Comparison of ENCODE assay signal across 18 cellular contexts in genomic region chr1:223012176-223012788, GRCh38.
DNase-seq lines count a peak whose midpoint lies in the region; ATAC-seq, FAIRE-seq and TF ChIP-seq lines count a peak whose summit lies in the region.
"Had no signal": no experiment of that assay in that cellular context is flagged by ENCODE, and none has a peak within 500 bp of the region (broad histone marks: within the 10 kb centered on the region; RNA-seq: fewer than 3 reads in every experiment).

No MANE protein-coding gene starts in this region.

- no peak for TF ChIP-seq RAD21 in H1 (IDR thresholded peaks at IDR 0.05 in 1 of 2, conservative IDR thresholded peaks at IDR 0.05 in 1 of 2; ENCODE audit: low read depth in 2 of 2, low read length in 2 of 2)

- peaks cover 9% of the 10 kb centered on the region for H3K9me3 Mint-ChIP-seq in neural progenitor cell
- H3K9me3 Mint-ChIP-seq: CD4-positive, alpha-beta memory T cell; H9 had no signal

- TF ChIP-seq CTCF in H1 (IDR thresholded peaks at IDR 0.05; ENCODE audit: control extremely low read depth in 1 of 3, insufficient read depth in 1 of 3, low read depth in 1 of 3, low read length in 3 of 3) (no peak), neural progenitor cell (IDR thresholded peaks at IDR 0.05) (no peak), testis (IDR thresholded peaks at IDR 0.05) (no peak), lower lobe of right lung (IDR thresholded peaks at IDR 0.05) (no peak), tibial artery (IDR thresholded peaks at IDR 0.05) (no peak), omental fat pad (IDR thresholded peaks at IDR 0.05) (no peak)

- H3K9ac ChIP-seq in H1 (replicated peaks in 1 of 4; ENCODE audit: extremely low read depth in 1 of 4, low read depth in 3 of 4, low read length in 3 of 4) (no peak overlapping the region), neural progenitor cell (no peak overlapping the region)

- H2AK5ac ChIP-seq in H1 (ENCODE audit: low read depth, low read length): no peak overlapping the region

- H3F3A ChIP-seq in neural progenitor cell (ENCODE audit: low read depth): peaks cover 36% of the 10 kb centered on the region

- ATAC-seq in lower lobe of right lung (no peak), omental fat pad (ENCODE audit: low FRiP score) (no peak)
- ATAC-seq: HCT116 had no signal

- no peak overlapping the region for H3K4ac ChIP-seq in H1 (replicated peaks; ENCODE audit: insufficient read length, low read depth, low read length)

- H4K20me1 ChIP-seq in H1 (replicated peaks in 1 of 2; ENCODE audit: control insufficient read depth in 1 of 2, insufficient read depth in 2 of 2, low read length in 2 of 2) (no peaks in the 10 kb centered on the region), neural progenitor cell (ENCODE audit: low read depth) (no peaks in the 10 kb centered on the region)

- peak overlapping the region; percentile 15 for H3K27ac Mint-ChIP-seq in neural progenitor cell
- H3K27ac Mint-ChIP-seq: CD4-positive, alpha-beta memory T cell had no signal

- POLR2A ChIA-PET in H1 (lab: Charles Lee; ENCODE audit: partially characterized antibody): interaction anchor here (0.6 to 7.8 kb wide), 24 partner anchors 9 to 421 kb away, joined by 3 to 58 read pairs (median 5); no protein-coding TSS in a partner anchor

- no peak overlapping the region for H3K4me2 ChIP-seq in H1 (ENCODE audit: insufficient read depth in 1 of 2, low read depth in 2 of 2, low read length in 2 of 2)
- peak overlapping the region; percentile 64 for H3K4me2 ChIP-seq in neural progenitor cell

- no peak overlapping the region for H2BK120ac ChIP-seq in H1 (replicated peaks; ENCODE audit: low read depth, low read length)

- H3K4me1 ChIP-seq in H1 (replicated peaks in 1 of 4; ENCODE audit: control insufficient read depth in 3 of 4, insufficient read depth in 4 of 4, low read length in 3 of 4): peaks cover 0 to 5% (median 2%) of the 10 kb centered on the region in 4 experiments; a peak in 4 of 7 replicates
- peaks cover 54% of the 10 kb centered on the region for H3K4me1 ChIP-seq in neural progenitor cell
- peaks cover 19% of the 10 kb centered on the region for H3K4me1 ChIP-seq in testis
- no peaks in the 10 kb centered on the region for H3K4me1 ChIP-seq in lower lobe of right lung
- peaks cover 0 to 31% (median 9%) of the 10 kb centered on the region in 4 donors for H3K4me1 ChIP-seq in tibial artery

- H3K14ac ChIP-seq in H1 (ENCODE audit: insufficient read length): no peak overlapping the region

- H2BK12ac ChIP-seq in H1 (ENCODE audit: low read depth, low read length): no peak overlapping the region

- H3K4me3 ChIP-seq in H1 (ENCODE audit: extremely low read depth in 1 of 4, insufficient read depth in 2 of 4, low read depth in 3 of 4, low read length in 4 of 4) (no peak overlapping the region), neural progenitor cell (no peak overlapping the region), testis (no peak overlapping the region), lower lobe of right lung (no peak overlapping the region), tibial artery (no peak overlapping the region)

- H3K27ac ChIP-seq in H1 (ENCODE audit: low read depth, low read length) (no peak overlapping the region), neural progenitor cell (no peak overlapping the region), testis (no peak overlapping the region), lower lobe of right lung (no peak overlapping the region), tibial artery (no peak overlapping the region)

- intact Hi-C loops in testis (cut with DNase I; ENCODE audit: low total_unique reads): no loop called here
- intact Hi-C loops in lower lobe of right lung (cut with DNase I): no loop called here
- intact Hi-C loops in tibial artery (cut with DNase I; ENCODE audit: low total_unique reads): no loop called here

- H4K5ac ChIP-seq in H1 (ENCODE audit: insufficient read length, low read depth, low read length): no peak overlapping the region

- H4K91ac ChIP-seq in H1 (replicated peaks; ENCODE audit: insufficient read length, low read length): no peak overlapping the region

- CTCF ChIA-PET in H1 (lab: Charles Lee; ENCODE audit: partially characterized antibody): interaction anchor here (1.0 to 1.9 kb wide), 6 partner anchors 9 to 219 kb away, joined by 3 to 9 read pairs (median 4); no protein-coding TSS in a partner anchor

- no peak overlapping the region for H3K4me3 Mint-ChIP-seq in neural progenitor cell
- H3K4me3 Mint-ChIP-seq: CD4-positive, alpha-beta memory T cell had no signal

- WGBS in H1 (ENCODE audit: extremely low coverage in 1 of 2, insufficient coverage in 1 of 2, insufficient read length in 1 of 2, insufficient replicate concordance in 2 of 2, low coverage in 1 of 2, low lambda C conversion rate in 2 of 2, missing lambda C conversion rate in 1 of 2), 2 experiments: 88% methylated on average over 6 of the region's 6 CpGs; no CpG with 5 or more reads in 1 of the 2 experiments
- WGBS in testis, 2 donors: 92 to 97% methylated on average over 6 of the region's 6 CpGs

- no peak overlapping the region for H3K23ac ChIP-seq in H1 (ENCODE audit: insufficient read length)

- H3K79me2 ChIP-seq in H1 (ENCODE audit: control insufficient read depth in 1 of 2, insufficient read depth in 2 of 2, low read length in 2 of 2) (no peaks in the 10 kb centered on the region), neural progenitor cell (ENCODE audit: low read depth) (no peaks in the 10 kb centered on the region)

- H2BK20ac ChIP-seq in H1 (ENCODE audit: low read length): no peak overlapping the region

- no peak overlapping the region for H2BK5ac ChIP-seq in H1 (ENCODE audit: low read depth, low read length)

- no peak for TF ChIP-seq EP300 in H1 (IDR thresholded peaks at IDR 0.05; ENCODE audit: borderline replicate concordance in 1 of 2, low read depth in 2 of 2, low read length in 2 of 2)

- peaks cover 83% of the 10 kb centered on the region for H3K4me1 Mint-ChIP-seq in neural progenitor cell
- H3K4me1 Mint-ChIP-seq: CD4-positive, alpha-beta memory T cell had no signal

- H2BK15ac ChIP-seq in H1 (ENCODE audit: low read length): no peak overlapping the region

- H3K56ac ChIP-seq in H1 (replicated peaks; ENCODE audit: insufficient read length, low read depth, low read length): no peak overlapping the region

- no peaks in the 10 kb centered on the region for H3K27me3 ChIP-seq in H1 (replicated peaks in 1 of 4; ENCODE audit: control insufficient read depth in 3 of 4, extremely low read depth in 1 of 4, insufficient read depth in 3 of 4, low read length in 3 of 4)
- H3K27me3 ChIP-seq in neural progenitor cell: no peaks in the 10 kb centered on the region
- no peaks in the 10 kb centered on the region for H3K27me3 ChIP-seq in testis
- H3K27me3 ChIP-seq in lower lobe of right lung (ENCODE audit: low read depth): no peaks in the 10 kb centered on the region
- H3K27me3 ChIP-seq in tibial artery: no peaks in the 10 kb centered on the region

- H2AFZ ChIP-seq in H1 (ENCODE audit: low read length) (no peak overlapping the region), neural progenitor cell (replicated peaks) (no peak overlapping the region)

- peaks cover 9 to 35% (median 21%) of the 10 kb centered on the region in 4 experiments for H3K36me3 ChIP-seq in H1 (ENCODE audit: control insufficient read depth in 2 of 4, insufficient read depth in 4 of 4, low read length in 3 of 4)
- no peaks in the 10 kb centered on the region for H3K36me3 ChIP-seq in neural progenitor cell
- no peaks in the 10 kb centered on the region for H3K36me3 ChIP-seq in testis (ENCODE audit: low read depth, missing control alignments)
- no peaks in the 10 kb centered on the region for H3K36me3 ChIP-seq in lower lobe of right lung
- H3K36me3 ChIP-seq in tibial artery: no peaks in the 10 kb centered on the region

- no peaks in the 10 kb centered on the region for H3K79me1 ChIP-seq in H1 (ENCODE audit: low read depth, low read length)

- H3K9me3 ChIP-seq in H1 (ENCODE audit: insufficient read depth in 2 of 2, low read depth in 1 of 2, low read length in 1 of 2) (no peaks in the 10 kb centered on the region), neural progenitor cell (ENCODE audit: low read depth) (no peaks in the 10 kb centered on the region), testis (no peaks in the 10 kb centered on the region), lower lobe of right lung (no peaks in the 10 kb centered on the region), tibial artery (no peaks in the 10 kb centered on the region)

- H3K27me3 Mint-ChIP-seq in neural progenitor cell (ENCODE audit: insufficient read depth, low read depth): peaks cover 7% of the 10 kb centered on the region

- TF ChIP-seq POLR2A in H1 (IDR thresholded peaks at IDR 0.05; ENCODE audit: control extremely low read depth in 1 of 2, low read depth in 2 of 2, low read length in 2 of 2) (peak; percentile 59 to 61), testis (IDR thresholded peaks at IDR 0.05) (no peak)

- no peak overlapping the region for H3K18ac ChIP-seq in H1 (ENCODE audit: extremely low read depth, low read length)

- peak; percentile 56 for FAIRE-seq in TTC549 (lab: Jason Lieb, UNC)
- no peak for FAIRE-seq in H1 (lab: Jason Lieb, UNC)
- FAIRE-seq: GM12891, GM18507 had no signal

- no peak overlapping the region for H4K8ac ChIP-seq in H1 (ENCODE audit: extremely low read depth, insufficient read depth, low read length)

- DNase-seq in H1 (ENCODE audit: low read depth in 1 of 2, low spot score in 2 of 2): no peak
- no peak for DNase-seq in neural progenitor cell (ENCODE audit: low spot score)
- DNase-seq in testis: no peak
- no peak for DNase-seq in lower lobe of right lung
- DNase-seq in tibial artery: no peak
- no peak for DNase-seq in omental fat pad (ENCODE audit: low spot score)
- DNase-seq: C1 segment of cervical spinal cord; Calu3; CD4-positive, alpha-beta memory T cell; COR-L47; DMS53; GF-D8; GOT3; H9 had no signal

- H3K23me2 ChIP-seq in H1 (ENCODE audit: low read depth, low read length): no peaks in the 10 kb centered on the region

- H3K36me3 Mint-ChIP-seq in neural progenitor cell: peaks cover 4% of the 10 kb centered on the region

TF ChIP-seq in H1, 55 proteins besides CTCF, POLR2A, EP300 and RAD21:
- TF ChIP-seq POLR2AphosphoS5 (IDR thresholded peaks at IDR 0.05; ENCODE audit: low read depth, low read length) (peak; percentile 77), JUND (IDR thresholded peaks at IDR 0.05; ENCODE audit: low read length) (no peak)
